36 cellular contexts compared by ENCODE assay signal in genomic region chr6:20284672-20285071, GRCh38.
"Had no signal": no experiment of that assay in that cellular context is flagged by ENCODE, and none has a peak within 500 bp of the region (broad histone marks: within the 10 kb centered on the region; RNA-seq: fewer than 3 reads in every experiment).

No MANE protein-coding gene starts in this region.

- H3K27me3 ChIP-seq: MG63 had no signal

- DNase-seq: Kasumi-1, MG63, MM.1S, MV-4-11, NCI-H1048, NCI-H1092, NCI-H1092 treated with DMSO at 0.1 percent for 48 hours, NCI-H1105, NCI-H1105 treated with DMSO at 0.1 percent for 48 hours, NCI-H1417, NCI-H1417 treated with DMSO at 0.1 percent for 48 hours, NCI-H1436, NCI-H1436 treated with DMSO at 0.1 percent for 48 hours, NCI-H146, NCI-H1694, NCI-H1694 treated with DMSO at 0.1 percent for 48 hours, NCI-H187, NCI-H187 treated with DMSO at 0.1 percent for 48 hours, NCI-H1930, NCI-H2029, NCI-H2029 treated with DMSO at 0.1 percent for 48 hours, NCI-H2081, NCI-H2081 treated with DMSO at 0.1 percent for 48 hours, NCI-H2107, NCI-H2171, NCI-H2171 treated with DMSO at 0.1 percent for 48 hours, NCI-H2227 treated with DMSO at 0.1 percent for 48 hours, NCI-H226, NCI-H345, NCI-H446, NCI-H446 treated with DMSO at 0.1 percent for 48 hours, NCI-H510A, NCI-H510A treated with DMSO at 0.1 percent for 48 hours, NCI-H524, NCI-H524 treated with DMSO at 0.1 percent for 48 hours, NCI-H526 had no signal

- H3K4me3 ChIP-seq: MG63 had no signal

- H3K36me3 ChIP-seq: MG63 had no signal
